Comparison of ENCODE assay signal across 8 cellular contexts in the genomic region with DNA sequence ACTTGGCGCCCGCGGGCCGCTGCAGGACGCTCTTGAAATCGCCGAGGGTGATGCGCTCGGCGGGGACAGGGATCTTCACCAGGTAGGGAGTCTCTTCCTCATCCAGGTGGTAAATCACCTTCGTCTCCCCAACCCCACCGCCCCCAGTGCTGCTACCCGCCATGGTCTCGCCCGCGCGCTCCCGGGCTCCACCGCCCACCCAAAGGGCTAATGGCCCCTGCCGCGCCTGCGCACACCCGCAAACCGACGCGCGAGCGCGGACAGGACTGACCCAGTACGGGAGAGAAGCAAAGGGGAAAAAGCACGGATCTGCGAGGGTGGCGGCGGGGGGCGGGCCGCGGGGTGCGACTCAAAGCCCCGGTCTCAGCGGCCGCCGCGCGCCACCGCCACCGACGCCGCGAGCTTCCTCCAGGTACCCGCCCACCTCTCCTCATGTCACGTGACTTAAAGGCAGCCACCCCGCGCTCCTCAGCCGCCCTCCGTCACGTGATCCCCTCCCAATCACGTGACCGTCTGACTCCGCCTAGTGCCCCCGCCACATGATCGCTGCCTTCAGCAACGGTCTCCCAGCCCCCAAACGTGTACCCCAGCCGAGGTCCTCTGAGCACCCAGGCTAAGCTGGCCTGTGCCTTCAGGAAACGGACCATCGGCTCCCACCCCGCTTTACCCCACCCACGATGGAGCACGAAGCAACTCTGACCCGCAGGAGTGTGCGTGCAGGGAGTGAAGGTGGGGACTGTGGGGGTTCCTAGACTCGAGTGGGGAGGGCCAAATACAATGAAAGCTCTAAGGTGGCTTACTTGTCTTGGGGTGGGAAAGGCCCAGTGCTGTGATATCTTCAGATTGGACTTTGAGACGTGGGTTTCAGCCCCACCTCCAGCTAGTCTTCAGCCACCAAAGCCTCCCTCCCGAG. TPM values are rescaled to one million over a fixed set of nuclear protein-coding genes. Genes with fewer than 3 reads are reported as not detected.
DNase-seq lines count a peak whose midpoint lies in the region; ATAC-seq and TF ChIP-seq lines count a peak whose summit lies in the region.

A gene (minus strand): TSS at position 418 of the 913 bp plus-strand sequence. CDS start 255 bp downstream, at position 163.

- peak; percentile 88 to 96 (median 93) for DNase-seq in CD8-positive, alpha-beta T cell
- DNase-seq in GM20000 (ENCODE audit: low spot score): peak; percentile 98
- peak; percentile 95 for DNase-seq in activated CD8-positive, alpha-beta memory T cell treated with anti-CD3 and anti-CD28 coated beads, Interleukin-2, amount 50 U/mL, for 4 hours
- peak; percentile 89 for DNase-seq in stimulated activated CD8-positive, alpha-beta memory T cell treated with anti-CD3 and anti-CD28 coated beads, Interleukin-15, amount 100 ng/mL, for 24 hours (ENCODE audit: low read depth)

- peaks cover 30% of the 10 kb centered on the region for H3K79me2 ChIP-seq in OCI-LY1 (ENCODE audit: insufficient read depth, low read length)

- TF ChIP-seq CTCF in CD8-positive, alpha-beta T cell (IDR thresholded peaks at IDR 0.05): no peak
- no peak for TF ChIP-seq CTCF in GM20000 (IDR thresholded peaks at IDR 0.05; ENCODE audit: extremely low read depth, missing control alignments)
- TF ChIP-seq CTCF in OCI-LY1 (IDR thresholded peaks at IDR 0.05; ENCODE audit: low read length): no peak

- no peaks in the 10 kb centered on the region for H4K20me1 ChIP-seq in OCI-LY1 (ENCODE audit: insufficient read depth, low read length)

- H3K9ac ChIP-seq in HUES48 (ENCODE audit: low read depth, low read length) (peak within 1 kb of the TSS; percentile 77), OCI-LY1 (ENCODE audit: low read length) (peak within 1 kb of the TSS; percentile 91)

- intact Hi-C loops in CD8-positive, alpha-beta T cell (cut with DNase I, micrococcal nuclease): loop anchor here (1.0 to 10.0 kb wide), 5 partner anchors 14 to 610 kb away; a partner anchor contains a TSS

- peak within 1 kb of the TSS; percentile 73 for H3K27ac ChIP-seq in CD8-positive, alpha-beta T cell (ENCODE audit: low read depth, low read length)
- H3K27ac ChIP-seq in HUES48 (ENCODE audit: low read depth, low read length) (peak within 1 kb of the TSS; percentile 94), OCI-LY1 (ENCODE audit: low read depth, low read length, poor library complexity, severe bottlenecking) (peak within 1 kb of the TSS; percentile 78), mesodermal cell (ENCODE audit: low read depth, low read length, severe bottlenecking) (peak within 1 kb of the TSS; percentile 87)

- H3K27me3 Mint-ChIP-seq in CD8-positive, alpha-beta T cell (ENCODE audit: low read depth): no peaks in the 10 kb centered on the region

- no peak within 1 kb of the TSS for H2AFZ ChIP-seq in OCI-LY1 (ENCODE audit: low read length)

- peak within 1 kb of the TSS; percentile 75 for H3K4me2 ChIP-seq in OCI-LY1 (ENCODE audit: low read length)

- H3K4me3 ChIP-seq in CD8-positive, alpha-beta T cell (ENCODE audit: low read depth, low read length): peak within 1 kb of the TSS; percentile 91
- H3K4me3 ChIP-seq in HUES48 (ENCODE audit: low read depth, low read length): peak within 1 kb of the TSS; percentile 94
- H3K4me3 ChIP-seq in OCI-LY1 (ENCODE audit: low read depth, low read length, poor library complexity, severe bottlenecking): peak within 1 kb of the TSS; percentile 83
- peak within 1 kb of the TSS; percentile 86 for H3K4me3 ChIP-seq in mesodermal cell (ENCODE audit: extremely low read depth, insufficient read depth, low read length, poor library complexity, severe bottlenecking)

- H3K4me3 Mint-ChIP-seq in CD8-positive, alpha-beta T cell: peak within 1 kb of the TSS; percentile 96

- H3K9me3 ChIP-seq in CD8-positive, alpha-beta T cell (ENCODE audit: low read length): no peaks in the 10 kb centered on the region
- H3K9me3 ChIP-seq in HUES48 (ENCODE audit: control insufficient read depth, insufficient read depth, low read length) (no peaks in the 10 kb centered on the region), OCI-LY1 (ENCODE audit: low read length) (no peaks in the 10 kb centered on the region), mesodermal cell (ENCODE audit: control insufficient read depth, low read length) (no peaks in the 10 kb centered on the region)

- no peaks in the 10 kb centered on the region for H3F3A ChIP-seq in OCI-LY1 (ENCODE audit: insufficient read depth, low read length)

- POLR2A ChIA-PET in CD8-positive, alpha-beta T cell (lab: Charles Lee): interaction anchor here (0.5 to 2.1 kb wide), 12 partner anchors 9 to 349 kb away, joined by 3 to 20 read pairs (median 6); a partner anchor contains a TSS

- H3K36me3 Mint-ChIP-seq in CD8-positive, alpha-beta T cell: peaks cover 42% of the 10 kb centered on the region

- peak within 1 kb of the TSS; percentile 93 for H3K27ac Mint-ChIP-seq in CD8-positive, alpha-beta T cell

- in situ Hi-C loops in endometrial microvascular endothelial cells (cut with HindIII; ENCODE audit: inconsistent ontology term, low pct_unique_long_range_greater_than_20kb, low sequenced_read_pairs): no loop called here

- H3K9me2 ChIP-seq in OCI-LY1 (ENCODE audit: low read depth, low read length): no peaks in the 10 kb centered on the region

- H3K27me3 ChIP-seq in CD8-positive, alpha-beta T cell (ENCODE audit: insufficient read depth, low read length): no peaks in the 10 kb centered on the region
- H3K27me3 ChIP-seq in HUES48 (ENCODE audit: control insufficient read depth, insufficient read depth, low read length) (no peaks in the 10 kb centered on the region), OCI-LY1 (ENCODE audit: insufficient read depth, low read length) (no peaks in the 10 kb centered on the region)

- peaks cover 32% of the 10 kb centered on the region for H3K4me1 ChIP-seq in CD8-positive, alpha-beta T cell (ENCODE audit: insufficient read depth, low read length)
- H3K4me1 ChIP-seq in HUES48 (ENCODE audit: control insufficient read depth, insufficient read depth, low read length) (peaks cover 11% of the 10 kb centered on the region), OCI-LY1 (ENCODE audit: insufficient read depth, low read length, severe bottlenecking) (peaks cover 41% of the 10 kb centered on the region), mesodermal cell (ENCODE audit: control insufficient read depth, insufficient read depth, low read length, poor library complexity, severe bottlenecking) (peaks cover 41% of the 10 kb centered on the region)

- WGBS in mesodermal cell (ENCODE audit: insufficient coverage in 2 of 2), 2 experiments: 1% methylated on average over 56 to 59 of the region's 74 CpGs

- no peaks in the 10 kb centered on the region for H3K9me3 Mint-ChIP-seq in CD8-positive, alpha-beta T cell

- H3K4me1 Mint-ChIP-seq in CD8-positive, alpha-beta T cell (ENCODE audit: low read depth): peaks cover 42% of the 10 kb centered on the region

- CTCF ChIA-PET in CD8-positive, alpha-beta T cell (lab: Charles Lee): interaction anchor here (0.9 to 1.5 kb wide), 2 partner anchors 56 to 189 kb away, joined by 3 to 4 read pairs; no protein-coding TSS in a partner anchor

- H3K36me3 ChIP-seq in CD8-positive, alpha-beta T cell (ENCODE audit: insufficient read depth, low read length): peaks cover 20% of the 10 kb centered on the region
- H3K36me3 ChIP-seq in HUES48 (ENCODE audit: control insufficient read depth, insufficient read depth, low read length) (peaks cover 42% of the 10 kb centered on the region), OCI-LY1 (ENCODE audit: insufficient read depth, low read length) (peaks cover 56% of the 10 kb centered on the region), mesodermal cell (ENCODE audit: control insufficient read depth, insufficient read depth, low read length) (peaks cover 51% of the 10 kb centered on the region)

- peak; percentile 48 for ATAC-seq in CD8-positive, alpha-beta T cell

RNA-seq across cellular contexts. Expression of the gene that starts here (rescaled TPM):
- 10 to 100 TPM; 46.9 to 49.3 TPM for total RNA-seq in CD8-positive, alpha-beta T cell
- total RNA-seq in endometrial microvascular endothelial cells (ENCODE audit: inconsistent ontology term): 31.8 TPM
- 67.5 TPM for polyA plus RNA-seq in mesodermal cell (2013, experiment 1 of 2)
- polyA plus RNA-seq in mesodermal cell (2013, experiment 2 of 2): 54.8 TPM

Comparison
In these comparisons a context has a peak if more than half of its experiments do, and no peak if none do; other contexts are left out.
1. Peak in every context shown above with its lines: DNase-seq, ATAC-seq, H3K4me3 ChIP-seq and H3K27ac ChIP-seq.